1 cellular context compared by ENCODE assay signal in the genomic region with DNA sequence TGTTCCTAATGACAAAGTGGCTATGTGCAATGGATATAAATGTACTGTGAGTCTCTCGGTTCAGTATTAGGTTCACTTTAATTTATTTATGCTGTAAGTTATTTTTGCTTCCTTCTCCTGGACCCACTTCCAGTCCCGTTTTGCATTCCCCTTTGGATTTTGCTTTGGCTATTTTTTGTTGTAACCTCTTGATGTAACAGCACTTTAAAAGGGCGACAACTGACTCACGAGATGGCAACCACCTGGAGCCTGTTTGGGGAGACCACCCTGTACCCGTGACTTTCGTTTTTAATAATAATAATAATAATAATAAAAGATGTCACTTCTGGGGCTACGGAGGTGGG.
TF ChIP-seq lines count a peak whose summit lies in the region.

No MANE protein-coding gene starts in this region.

TF ChIP-seq in SK-N-SH, 30 proteins besides CTCF, POLR2A, EP300 and RAD21 (continued from another document):
- no peak for TF ChIP-seq FOXM1 (IDR thresholded peaks at IDR 0.05; ENCODE audit: low read depth)
- no peak for TF ChIP-seq GABPA (IDR thresholded peaks at IDR 0.05; ENCODE audit: low read depth)
- TF ChIP-seq NRF1 (IDR thresholded peaks at IDR 0.05; ENCODE audit: low read depth, low read length): no peak
- TF ChIP-seq FOSL2 (IDR thresholded peaks at IDR 0.05; ENCODE audit: borderline replicate concordance, low read depth): no peak
- no peak for TF ChIP-seq JUND (IDR thresholded peaks at IDR 0.05)
- TF ChIP-seq TCF12 (IDR thresholded peaks at IDR 0.05): no peak
- TF ChIP-seq, protein P1, sequence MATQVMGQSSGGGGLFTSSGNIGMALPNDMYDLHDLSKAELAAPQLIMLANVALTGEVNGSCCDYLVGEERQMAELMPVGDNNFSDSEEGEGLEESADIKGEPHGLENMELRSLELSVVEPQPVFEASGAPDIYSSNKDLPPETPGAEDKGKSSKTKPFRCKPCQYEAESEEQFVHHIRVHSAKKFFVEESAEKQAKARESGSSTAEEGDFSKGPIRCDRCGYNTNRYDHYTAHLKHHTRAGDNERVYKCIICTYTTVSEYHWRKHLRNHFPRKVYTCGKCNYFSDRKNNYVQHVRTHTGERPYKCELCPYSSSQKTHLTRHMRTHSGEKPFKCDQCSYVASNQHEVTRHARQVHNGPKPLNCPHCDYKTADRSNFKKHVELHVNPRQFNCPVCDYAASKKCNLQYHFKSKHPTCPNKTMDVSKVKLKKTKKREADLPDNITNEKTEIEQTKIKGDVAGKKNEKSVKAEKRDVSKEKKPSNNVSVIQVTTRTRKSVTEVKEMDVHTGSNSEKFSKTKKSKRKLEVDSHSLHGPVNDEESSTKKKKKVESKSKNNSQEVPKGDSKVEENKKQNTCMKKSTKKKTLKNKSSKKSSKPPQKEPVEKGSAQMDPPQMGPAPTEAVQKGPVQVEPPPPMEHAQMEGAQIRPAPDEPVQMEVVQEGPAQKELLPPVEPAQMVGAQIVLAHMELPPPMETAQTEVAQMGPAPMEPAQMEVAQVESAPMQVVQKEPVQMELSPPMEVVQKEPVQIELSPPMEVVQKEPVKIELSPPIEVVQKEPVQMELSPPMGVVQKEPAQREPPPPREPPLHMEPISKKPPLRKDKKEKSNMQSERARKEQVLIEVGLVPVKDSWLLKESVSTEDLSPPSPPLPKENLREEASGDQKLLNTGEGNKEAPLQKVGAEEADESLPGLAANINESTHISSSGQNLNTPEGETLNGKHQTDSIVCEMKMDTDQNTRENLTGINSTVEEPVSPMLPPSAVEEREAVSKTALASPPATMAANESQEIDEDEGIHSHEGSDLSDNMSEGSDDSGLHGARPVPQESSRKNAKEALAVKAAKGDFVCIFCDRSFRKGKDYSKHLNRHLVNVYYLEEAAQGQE (IDR thresholded peaks at IDR 0.05; ENCODE audit: low read depth, low read length): no peak
- no peak for TF ChIP-seq TEAD4 (IDR thresholded peaks at IDR 0.05; ENCODE audit: borderline replicate concordance, insufficient read depth)
TF ChIP-seq in SK-N-SH: peak in this region for 0.
